In the genomic region with DNA sequence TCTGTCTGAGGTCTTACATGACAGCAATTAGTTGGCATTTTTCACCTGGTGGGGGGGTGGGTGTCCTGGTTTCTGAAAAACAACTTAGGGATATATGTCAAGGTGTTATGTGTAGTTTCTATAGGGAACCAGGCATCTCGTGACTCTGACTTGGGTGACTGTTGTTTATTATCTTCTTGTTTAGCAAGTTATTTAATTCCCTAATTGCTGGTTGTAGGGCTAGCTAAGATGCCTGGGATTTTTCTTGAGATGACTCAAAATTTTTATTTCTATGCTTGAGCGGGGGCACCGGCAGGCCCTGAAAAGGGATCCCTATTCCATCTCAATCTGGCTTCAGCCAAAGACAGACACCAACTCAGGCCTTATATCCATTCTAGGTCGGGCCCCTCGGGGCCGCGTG, we compare ENCODE assay signal across 1 cellular context.
TF ChIP-seq lines count a peak whose summit lies in the region.

No MANE protein-coding gene starts in this region.

TF ChIP-seq in IMR-90, 13 proteins besides CTCF, POLR2A, EP300 and RAD21:
- TF ChIP-seq BHLHE40 (IDR thresholded peaks at IDR 0.05; ENCODE audit: low read depth, low read length) = peak; percentile 69; the same call in 1 of the 2 replicates
- TF ChIP-seq, protein P1, sequence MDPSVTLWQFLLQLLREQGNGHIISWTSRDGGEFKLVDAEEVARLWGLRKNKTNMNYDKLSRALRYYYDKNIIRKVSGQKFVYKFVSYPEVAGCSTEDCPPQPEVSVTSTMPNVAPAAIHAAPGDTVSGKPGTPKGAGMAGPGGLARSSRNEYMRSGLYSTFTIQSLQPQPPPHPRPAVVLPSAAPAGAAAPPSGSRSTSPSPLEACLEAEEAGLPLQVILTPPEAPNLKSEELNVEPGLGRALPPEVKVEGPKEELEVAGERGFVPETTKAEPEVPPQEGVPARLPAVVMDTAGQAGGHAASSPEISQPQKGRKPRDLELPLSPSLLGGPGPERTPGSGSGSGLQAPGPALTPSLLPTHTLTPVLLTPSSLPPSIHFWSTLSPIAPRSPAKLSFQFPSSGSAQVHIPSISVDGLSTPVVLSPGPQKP (IDR thresholded peaks at IDR 0.05; ENCODE audit: borderline replicate concordance, low read depth, low read length) = no peak
- TF ChIP-seq MXI1 (IDR thresholded peaks at IDR 0.05; ENCODE audit: borderline replicate concordance, low read depth, low read length) = no peak
- TF ChIP-seq SMC3 (IDR thresholded peaks at IDR 0.05; ENCODE audit: low read depth, low read length) = no peak
- no peak for TF ChIP-seq MAFK (IDR thresholded peaks at IDR 0.05; ENCODE audit: low read depth, low read length)
